In genomic region chr4:85543832-85544231, GRCh38 we compare ENCODE assay signal across 18 cellular contexts.
A peak's percentile ranks its signal among the peaks of the same experiment; 100 is the strongest.
DNase-seq lines count a peak whose midpoint lies in the region; ATAC-seq and TF ChIP-seq lines count a peak whose summit lies in the region.
"Had no signal": no experiment of that assay in that cellular context is flagged by ENCODE, and none has a peak within 500 bp of the region (broad histone marks: within the 10 kb centered on the region; RNA-seq: fewer than 3 reads in every experiment).

No MANE protein-coding gene starts in this region.

- H3K9me3 Mint-ChIP-seq in activated naive CD4-positive, alpha-beta T cell treated with anti-CD3 and anti-CD28 coated beads, Interleukin-2, amount 50 U/mL, for 72 hours, result peaks cover 2 to 4% of the 10 kb centered on the region in 2 donors
- H3K9me3 Mint-ChIP-seq: activated T-helper 1 cell treated with anti-CD3 and anti-CD28 coated beads, Interleukin-12 subunit alpha, Interleukin-12 subunit beta, Interleukin-2, Interleukin-4 antibody, amounts not matched to agents 30 ng/mL and 10 ng/mL and 1 ng/mL, durations not matched to agents 14 hours and 24 hours and 36 hours had no signal

- H3K27ac Mint-ChIP-seq in activated naive CD4-positive, alpha-beta T cell treated with anti-CD3 and anti-CD28 coated beads, Interleukin-2, amount 50 U/mL, for 72 hours, result no peak overlapping the region
- H3K27ac Mint-ChIP-seq: activated T-helper 1 cell treated with anti-CD3 and anti-CD28 coated beads, Interleukin-12 subunit alpha, Interleukin-12 subunit beta, Interleukin-2, Interleukin-4 antibody, amounts not matched to agents 30 ng/mL and 10 ng/mL and 1 ng/mL, durations not matched to agents 14 hours and 24 hours and 36 hours had no signal

- H3K4me1 ChIP-seq in NT2/D1 (ENCODE audit: insufficient read depth, insufficient read length), result no peaks in the 10 kb centered on the region
- H3K4me1 ChIP-seq in right cardiac atrium (ENCODE audit: control insufficient read depth, insufficient read depth, low read length), result peaks cover 3% of the 10 kb centered on the region
- H3K4me1 ChIP-seq: BLaER1 treated with 17β-estradiol and CSF1 and Interleukin-3, amounts not matched to agents 10 nM and 100 nM had no signal

- ATAC-seq in GM21723 (IDR thresholded peaks at IDR 0.05; ENCODE audit: unreplicated experiment) (no peak), right cardiac atrium (no peak), HG02852 (IDR thresholded peaks at IDR 0.05; ENCODE audit: unreplicated experiment) (no peak)
- ATAC-seq in activated naive CD4-positive, alpha-beta T cell treated with anti-CD3 and anti-CD28 coated beads, Interleukin-2, amount 50 U/mL, for 72 hours, result no peak

- no peaks in the 10 kb centered on the region for H3K36me3 Mint-ChIP-seq in activated naive CD4-positive, alpha-beta T cell treated with anti-CD3 and anti-CD28 coated beads, Interleukin-2, amount 50 U/mL, for 72 hours

- no peak overlapping the region for H3K9ac ChIP-seq in NT2/D1 (ENCODE audit: insufficient read length, low read depth)
- H3K9ac ChIP-seq: BLaER1 treated with 17β-estradiol and CSF1 and Interleukin-3, amounts not matched to agents 10 nM and 100 nM had no signal

- H3K9me3 ChIP-seq in NT2/D1 (ENCODE audit: insufficient read depth, low read length), result no peaks in the 10 kb centered on the region
- H3K9me3 ChIP-seq in right cardiac atrium (ENCODE audit: control insufficient read depth, low read length), result no peaks in the 10 kb centered on the region
- H3K9me3 ChIP-seq: BLaER1 treated with 17β-estradiol and CSF1 and Interleukin-3, amounts not matched to agents 10 nM and 100 nM; ovary had no signal

- no peaks in the 10 kb centered on the region for H3K36me3 ChIP-seq in NT2/D1 (ENCODE audit: insufficient read depth, insufficient read length, low read length)
- H3K36me3 ChIP-seq: BLaER1 treated with 17β-estradiol and CSF1 and Interleukin-3, amounts not matched to agents 10 nM and 100 nM; ovary had no signal

- TF ChIP-seq CTCF in epithelial cell of esophagus (IDR thresholded peaks at IDR 0.05; ENCODE audit: insufficient read depth, low read depth, low read length, missing control alignments), result no peak

- no peak overlapping the region for H3K27ac ChIP-seq in right cardiac atrium (ENCODE audit: low read length)
- H3K27ac ChIP-seq: BLaER1 treated with 17β-estradiol and CSF1 and Interleukin-3, amounts not matched to agents 10 nM and 100 nM; ovary had no signal

- peak; percentile 53 for DNase-seq in EH (ENCODE audit: low read depth)
- peak; percentile 9 for DNase-seq in NT2/D1 (ENCODE audit: low read depth, low spot score)
- peak; percentile 14 for DNase-seq in epithelial cell of esophagus (ENCODE audit: low read depth)
- DNase-seq in myocyte (ENCODE audit: low read depth), result peak; percentile 55
- DNase-seq in right cardiac atrium, result no peak
- DNase-seq in activated naive CD4-positive, alpha-beta T cell treated with anti-CD3 and anti-CD28 coated beads, Interleukin-2, amount 50 U/mL, for 72 hours (ENCODE audit: low spot score in 2 of 2), result no peak
- DNase-seq: activated CD4-positive, alpha-beta T cell treated with anti-CD3 and anti-CD28 coated beads, Interleukin-2, amount 50 U/mL, for 4 hours; amygdala; DMS79; NCI-H1694; NCI-H446 treated with DMSO at 0.1 percent for 48 hours; ovary; small intestine; stimulated activated naive CD4-positive, alpha-beta T cell had no signal

- intact Hi-C loops in right cardiac atrium (cut with DNase I), result no loop called here

- H3K4me3 ChIP-seq in NT2/D1 (ENCODE audit: insufficient read length, low read depth), result no peak overlapping the region
- no peak overlapping the region for H3K4me3 ChIP-seq in epithelial cell of esophagus (ENCODE audit: low read length)
- no peak overlapping the region for H3K4me3 ChIP-seq in right cardiac atrium (ENCODE audit: low read length)
- H3K4me3 ChIP-seq: BLaER1 treated with 17β-estradiol and CSF1 and Interleukin-3, amounts not matched to agents 10 nM and 100 nM; ovary had no signal

- 91% methylated on average over 1 of the region's 1 CpG for WGBS in right cardiac atrium

- H3K27me3 ChIP-seq in NT2/D1 (ENCODE audit: insufficient read depth, insufficient read length) (no peaks in the 10 kb centered on the region), right cardiac atrium (ENCODE audit: control insufficient read depth, insufficient read depth) (no peaks in the 10 kb centered on the region)
- H3K27me3 ChIP-seq: BLaER1 treated with 17β-estradiol and CSF1 and Interleukin-3, amounts not matched to agents 10 nM and 100 nM; ovary had no signal

Comparison
In these comparisons a context has a peak if more than half of its experiments do, and no peak if none do; other contexts are left out.
1. DNase-seq: peak in EH (single experiment), NT2/D1 (single experiment), epithelial cell of esophagus (single experiment) and myocyte (single experiment); none in right cardiac atrium (0 of 3) and activated naive CD4-positive, alpha-beta T cell treated with anti-CD3 and anti-CD28 coated beads, Interleukin-2, amount 50 U/mL, for 72 hours (0 of 2).